In genomic region chr1:207810173-207810572, GRCh38 we compare ENCODE assay signal across 11 cellular contexts. TPM values are rescaled to one million over a fixed set of nuclear protein-coding genes. Genes with fewer than 3 reads are reported as not detected.
DNase-seq lines count a peak whose midpoint lies in the region; ATAC-seq, FAIRE-seq and TF ChIP-seq lines count a peak whose summit lies in the region.
"Had no signal": no experiment of that assay in that cellular context is flagged by ENCODE, and none has a peak within 500 bp of the region (broad histone marks: within the 10 kb centered on the region; RNA-seq: fewer than 3 reads in every experiment).

No MANE protein-coding gene starts in this region.

- H3K9me3 ChIP-seq in prostate gland: no peaks in the 10 kb centered on the region

- no peak for FAIRE-seq in D721Med (lab: Jason Lieb, UNC)
- FAIRE-seq: H1 had no signal

- H3K4me3 Mint-ChIP-seq in immature natural killer cell: no peak overlapping the region
- H3K4me3 Mint-ChIP-seq: brain had no signal

- TF ChIP-seq POLR2A in prostate gland (IDR thresholded peaks at IDR 0.05): no peak

- DNase-seq in AG20443 (ENCODE audit: low spot score) (peak; percentile 81), LHCN-M2 (ENCODE audit: low read depth) (peak; percentile 65), prostate gland (ENCODE audit: low spot score) (no peak), D721Med (ENCODE audit: insufficient read length, low spot score) (no peak), amniotic stem cell (lab: John Stamatoyannopoulos, UW) (no peak), immature natural killer cell (no peak)

- intact Hi-C loops in prostate gland (cut with DNase I): loop anchor here (10.0 kb wide), 1 partner anchor 55 kb away; no protein-coding TSS in a partner anchor

- H3K4me1 Mint-ChIP-seq in immature natural killer cell: peaks cover 30 to 40% of the 10 kb centered on the region in 2 donors
- H3K4me1 Mint-ChIP-seq: brain had no signal

- H3K9me3 Mint-ChIP-seq in immature natural killer cell: no peaks in the 10 kb centered on the region
- H3K9me3 Mint-ChIP-seq: brain had no signal

- ATAC-seq in HG02642 (IDR thresholded peaks at IDR 0.05; ENCODE audit: poor library complexity, unreplicated experiment): no peak
- ATAC-seq: Panc1 had no signal

- H3K27ac Mint-ChIP-seq in immature natural killer cell: no peak overlapping the region
- H3K27ac Mint-ChIP-seq: brain had no signal

- H3K36me3 ChIP-seq in prostate gland: peaks cover 5 to 23% of the 10 kb centered on the region in 2 donors

- TF ChIP-seq CTCF in prostate gland (IDR thresholded peaks at IDR 0.05) (no peak), D721Med (IDR thresholded peaks at IDR 0.05; ENCODE audit: insufficient read depth, missing control alignments) (no peak)

- no peaks in the 10 kb centered on the region for H3K27me3 ChIP-seq in prostate gland (replicated peaks; ENCODE audit: insufficient read depth)

- H3K27ac ChIP-seq in cingulate gyrus (ENCODE audit: low read depth, low read length): peak overlapping the region; percentile 73
- H3K27ac ChIP-seq in prostate gland: peak overlapping the region; percentile 68 to 78

- peaks cover 51% of the 10 kb centered on the region for H3K4me1 ChIP-seq in prostate gland (replicated peaks)

- H3K36me3 Mint-ChIP-seq in immature natural killer cell: peaks cover 4 to 67% (median 19%) of the 10 kb centered on the region in 3 donors

- WGBS in prostate gland: 91% methylated on average over 2 of the region's 2 CpGs

- H3K27me3 Mint-ChIP-seq in immature natural killer cell (ENCODE audit: low read depth in 3 of 3): peaks cover 0 to 8% (median 0%) of the 10 kb centered on the region in 3 donors
- H3K27me3 Mint-ChIP-seq: brain had no signal

- no peak overlapping the region for H3K4me3 ChIP-seq in prostate gland

RNA-seq across cellular contexts. Expression of gene CD46, which starts 58.3 kb away (rescaled TPM):
- 68.5 and 72.6 TPM in 2 replicates for total RNA-seq in LHCN-M2 (2014; rRNA removed)
- 26.2 TPM for polyA plus RNA-seq in LHCN-M2 (2012)
- 100 to 1,000 TPM; 173 to 327 TPM for total RNA-seq in prostate gland
- polyA plus RNA-seq in immature natural killer cell: 10 to 100 TPM; 78.9 to 92.3 (median 86.7) TPM

Comparison
In these comparisons a context has a peak if more than half of its experiments do, and no peak if none do; other contexts are left out.
1. DNase-seq: peak in AG20443 (single experiment) and LHCN-M2 (single experiment); none in prostate gland (single experiment), D721Med (single experiment), amniotic stem cell (single experiment) and immature natural killer cell (0 of 3).